Comparison of ENCODE assay signal across 11 cellular contexts in the genomic region with DNA sequence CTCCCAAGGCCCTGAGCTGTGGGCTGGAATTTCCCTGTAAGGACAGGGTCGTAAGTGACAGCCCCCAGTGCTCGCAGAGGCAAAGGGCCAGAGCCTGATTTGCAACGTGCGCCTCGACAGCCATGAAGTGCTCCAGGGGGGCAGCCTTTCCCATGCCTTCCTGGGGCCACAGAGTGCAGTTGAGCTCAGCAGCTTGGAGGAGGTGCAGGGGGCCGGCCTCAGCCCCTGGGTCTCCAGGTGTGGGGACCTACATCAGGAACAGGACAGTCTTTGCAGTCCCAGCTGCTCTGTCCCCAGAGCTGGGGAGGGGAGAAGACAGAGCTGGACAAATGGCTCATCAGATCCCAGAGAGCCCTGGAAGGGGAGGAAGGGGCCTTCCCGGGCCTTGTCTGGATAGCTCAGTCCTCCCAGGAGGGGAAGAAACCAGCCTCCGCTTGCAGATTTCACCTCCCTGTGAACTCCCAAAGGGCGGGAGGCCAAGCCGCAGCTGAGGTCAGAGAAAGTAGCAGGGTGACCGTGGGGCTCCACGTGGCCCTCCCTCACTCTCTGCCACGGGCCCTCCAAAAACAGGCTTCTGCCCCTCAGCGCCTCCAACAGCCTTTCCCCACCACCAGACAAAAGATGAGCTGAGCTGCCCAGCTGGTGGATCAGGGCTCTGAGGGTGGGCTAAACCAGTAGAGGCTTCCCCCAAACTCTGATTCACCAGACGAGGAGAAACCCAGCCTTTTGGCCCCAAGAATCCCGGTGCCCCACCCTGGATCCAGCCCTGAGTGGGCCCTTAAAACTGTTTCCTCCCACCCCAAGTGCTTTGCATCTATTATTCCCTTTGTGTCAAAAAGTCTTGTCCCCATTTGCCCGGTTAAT.
A peak's percentile ranks its signal among the peaks of the same experiment; 100 is the strongest.
DNase-seq lines count a peak whose midpoint lies in the region; ATAC-seq and TF ChIP-seq lines count a peak whose summit lies in the region.
"Had no signal": no experiment of that assay in that cellular context is flagged by ENCODE, and none has a peak within 500 bp of the region (broad histone marks: within the 10 kb centered on the region; RNA-seq: fewer than 3 reads in every experiment).

No MANE protein-coding gene starts in this region.

- H3K9me3 Mint-ChIP-seq in mesothelial cell of epicardium (peaks cover 11% of the 10 kb centered on the region), natural killer cell (no peaks in the 10 kb centered on the region)
- peaks cover 11% of the 10 kb centered on the region for H3K9me3 Mint-ChIP-seq in T-helper 2 cell treated with Interferon-gamma antibody and Interleukin-4, amounts not matched to agents 5 μg/mL and 100 μg/mL, for 36 hours

- no peak overlapping the region for H3K4me3 Mint-ChIP-seq in mesothelial cell of epicardium
- no peak overlapping the region for H3K4me3 Mint-ChIP-seq in natural killer cell
- no peak overlapping the region for H3K4me3 Mint-ChIP-seq in T-helper 2 cell treated with Interferon-gamma antibody and Interleukin-4, amounts not matched to agents 5 μg/mL and 100 μg/mL, for 36 hours
- H3K4me3 Mint-ChIP-seq: activated CD8-positive, alpha-beta T cell treated with anti-CD3 and anti-CD28 coated beads for 36 hours had no signal

- no peaks in the 10 kb centered on the region for H3K27me3 ChIP-seq in tibial nerve

- H3K9me3 ChIP-seq in tibial nerve, result peaks cover 0 to 2% (median 0%) of the 10 kb centered on the region in 4 donors

- TF ChIP-seq CTCF in mesothelial cell of epicardium (IDR thresholded peaks at IDR 0.05; ENCODE audit: unreplicated experiment) (no peak), tibial nerve (IDR thresholded peaks at IDR 0.05) (no peak), natural killer cell (IDR thresholded peaks at IDR 0.05) (no peak)

- H3K4me3 ChIP-seq in tibial nerve, result no peak overlapping the region
- H3K4me3 ChIP-seq: PC-9 had no signal

- H3K36me3 ChIP-seq in tibial nerve, result no peaks in the 10 kb centered on the region

- intact Hi-C loops in natural killer cell (cut with micrococcal nuclease), result no loop called here

- H3K27ac Mint-ChIP-seq in mesothelial cell of epicardium, result peak overlapping the region; percentile 88
- H3K27ac Mint-ChIP-seq in natural killer cell, result no peak overlapping the region
- H3K27ac Mint-ChIP-seq in T-helper 2 cell treated with Interferon-gamma antibody and Interleukin-4, amounts not matched to agents 5 μg/mL and 100 μg/mL, for 36 hours, result no peak overlapping the region
- H3K27ac Mint-ChIP-seq: activated CD8-positive, alpha-beta T cell treated with anti-CD3 and anti-CD28 coated beads for 36 hours had no signal

- H3K27me3 Mint-ChIP-seq in mesothelial cell of epicardium (ENCODE audit: low read depth) (no peaks in the 10 kb centered on the region), natural killer cell (ENCODE audit: low read depth in 2 of 2) (peaks cover 0 to 4% of the 10 kb centered on the region in 2 donors)
- peaks cover 4% of the 10 kb centered on the region for H3K27me3 Mint-ChIP-seq in T-helper 2 cell treated with Interferon-gamma antibody and Interleukin-4, amounts not matched to agents 5 μg/mL and 100 μg/mL, for 36 hours (ENCODE audit: low read depth)

- H3K36me3 Mint-ChIP-seq in mesothelial cell of epicardium (peaks cover 10% of the 10 kb centered on the region), natural killer cell (peaks cover 8% of the 10 kb centered on the region)
- peaks cover 13% of the 10 kb centered on the region for H3K36me3 Mint-ChIP-seq in T-helper 2 cell treated with Interferon-gamma antibody and Interleukin-4, amounts not matched to agents 5 μg/mL and 100 μg/mL, for 36 hours (ENCODE audit: low read depth)

- ATAC-seq in esophagus mucosa, result peak; percentile 36
- ATAC-seq in natural killer cell, result no peak
- ATAC-seq: activated CD8-positive, alpha-beta T cell treated with anti-CD3 and anti-CD28 coated beads for 36 hours had no signal

- H3K27ac ChIP-seq in tibial nerve, result peak overlapping the region; percentile 55 to 90 (median 81)
- H3K27ac ChIP-seq: PC-9 had no signal

- 19 to 38% methylated on average over 11 to 17 of the region's 17 CpGs for WGBS in tibial nerve, 2 donors

- TF ChIP-seq POLR2A in tibial nerve (IDR thresholded peaks at IDR 0.05), result no peak

- peaks cover 0 to 48% (median 24%) of the 10 kb centered on the region in 4 donors for H3K4me1 ChIP-seq in tibial nerve

- TF ChIP-seq EP300 in tibial nerve (IDR thresholded peaks at IDR 0.05), result peak in 1 of 2 donors; percentile 67

- peaks cover 55% of the 10 kb centered on the region for H3K4me1 Mint-ChIP-seq in mesothelial cell of epicardium
- H3K4me1 Mint-ChIP-seq in natural killer cell, result peaks cover 0 to 8% of the 10 kb centered on the region in 2 donors
- peaks cover 2% of the 10 kb centered on the region for H3K4me1 Mint-ChIP-seq in T-helper 2 cell treated with Interferon-gamma antibody and Interleukin-4, amounts not matched to agents 5 μg/mL and 100 μg/mL, for 36 hours (ENCODE audit: low read depth)

- peak; percentile 79 for DNase-seq in RPMI7951 (ENCODE audit: low read depth)
- peak in 1 of 2 experiments; percentile 56 for DNase-seq in mesothelial cell of epicardium (ENCODE audit: low spot score in 2 of 2, unreplicated experiment in 2 of 2)
- no peak for DNase-seq in tibial nerve (ENCODE audit: low spot score in 2 of 2)
- no peak for DNase-seq in natural killer cell
- DNase-seq in CD1c-positive myeloid dendritic cell (ENCODE audit: extremely low spot score), result no peak
- no peak for DNase-seq in GM19238 (ENCODE audit: insufficient read length, low spot score)
- DNase-seq in T-helper 2 cell treated with Interferon-gamma antibody and Interleukin-4, amounts not matched to agents 5 μg/mL and 100 μg/mL, for 36 hours (ENCODE audit: low spot score), result no peak
- DNase-seq: activated CD8-positive, alpha-beta T cell treated with anti-CD3 and anti-CD28 coated beads for 36 hours; NCI-H1105; PC-9 had no signal
